In the genomic region with DNA sequence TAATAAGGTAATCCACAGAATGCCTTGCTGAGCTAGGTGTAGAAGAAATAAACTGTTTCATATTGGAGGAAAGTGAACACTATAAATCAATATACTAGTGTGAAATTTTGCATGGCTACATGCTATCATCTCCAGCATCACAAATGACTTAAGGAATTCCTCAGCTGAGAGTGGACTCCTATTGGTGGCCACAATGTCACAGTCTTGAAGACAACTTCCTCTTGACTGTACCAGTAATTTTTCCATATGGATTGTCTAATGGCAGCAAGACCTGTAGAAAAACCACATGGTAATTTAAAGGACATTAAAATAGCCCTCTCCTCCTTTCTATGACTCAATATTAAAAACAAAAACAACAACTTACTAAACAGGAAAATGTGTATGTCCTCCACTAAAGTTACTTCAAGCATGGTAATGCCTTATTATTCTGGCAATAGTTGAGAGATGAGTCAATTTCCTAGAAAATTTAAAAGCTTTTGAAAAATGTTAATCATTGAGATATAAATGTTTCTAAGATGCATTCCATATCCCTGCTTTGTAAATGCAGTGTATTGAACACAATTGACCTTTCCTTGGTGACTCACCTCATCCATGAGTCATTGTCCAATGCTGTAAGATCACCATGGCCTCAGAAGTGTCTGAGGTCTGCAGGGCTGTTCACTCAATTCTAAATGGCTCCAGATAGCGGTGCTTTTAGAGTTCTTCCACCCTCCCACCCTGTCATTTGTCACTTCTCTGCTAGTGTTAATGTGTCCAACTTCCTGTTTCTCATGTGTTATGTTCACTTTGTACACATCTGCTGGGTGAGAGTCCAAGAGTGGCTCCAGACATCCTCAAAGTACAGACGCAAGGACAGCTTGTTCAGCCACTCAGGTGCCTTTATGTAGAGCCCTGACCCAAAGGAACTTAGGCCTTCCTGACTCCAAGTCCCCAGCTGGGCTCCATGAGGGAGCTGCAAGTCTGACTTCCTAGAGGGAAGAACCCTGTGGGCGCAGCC, we compare ENCODE assay signal across 8 cellular contexts. TPM values are rescaled to one million over a fixed set of nuclear protein-coding genes. Genes with fewer than 3 reads are reported as not detected.
DNase-seq lines count a peak whose midpoint lies in the region; ATAC-seq, FAIRE-seq and TF ChIP-seq lines count a peak whose summit lies in the region.

No MANE protein-coding gene starts in this region.

- H3K27ac Mint-ChIP-seq in HFFc6 = peak overlapping the region; percentile 84
- H3K27ac Mint-ChIP-seq in progenitor cell of endocrine pancreas = no peak overlapping the region
- H3K27ac Mint-ChIP-seq in CD4-positive, alpha-beta T cell = no peak overlapping the region

- no peak for ATAC-seq in CD4-positive, alpha-beta T cell (ENCODE audit: poor library complexity)

- H3K4me3 Mint-ChIP-seq in HFFc6 (peak overlapping the region; percentile 13), progenitor cell of endocrine pancreas (ENCODE audit: low read depth) (no peak overlapping the region)
- H3K4me3 Mint-ChIP-seq in CD4-positive, alpha-beta T cell = no peak overlapping the region

- POLR2A ChIA-PET in AG04449 (lab: Yijun Ruan, JAX) = interaction anchor here (0.6 to 1.2 kb wide), 3 partner anchors 12 to 1651 kb away, joined by 3 read pairs; no protein-coding TSS in a partner anchor
- POLR2A ChIA-PET in CD4-positive, alpha-beta T cell (lab: Charles Lee) = no interaction called here

- CTCF ChIA-PET in AG04449 (lab: Yijun Ruan, JAX) = interaction anchor here (0.9 to 1.0 kb wide), 2 partner anchors 13 to 76 kb away, joined by 3 read pairs; no protein-coding TSS in a partner anchor
- CTCF ChIA-PET in CD4-positive, alpha-beta T cell (lab: Charles Lee) = interaction anchor here (1.5 kb wide), 1 partner anchor 11 kb away, joined by 3 read pairs; no protein-coding TSS in a partner anchor

- H3K9me3 Mint-ChIP-seq in HFFc6 (no peaks in the 10 kb centered on the region; the same call in 1 of the 2 replicates), progenitor cell of endocrine pancreas (ENCODE audit: low read depth) (peaks cover 23% of the 10 kb centered on the region)
- no peaks in the 10 kb centered on the region for H3K9me3 Mint-ChIP-seq in CD4-positive, alpha-beta T cell

- FAIRE-seq in islet of Langerhans (lab: Jason Lieb, UNC) = peak; percentile 97

- H3K27me3 Mint-ChIP-seq in HFFc6 (ENCODE audit: insufficient read depth) (peaks cover 3% of the 10 kb centered on the region; the same call in 1 of the 2 replicates), progenitor cell of endocrine pancreas (no peaks in the 10 kb centered on the region)
- H3K27me3 Mint-ChIP-seq in CD4-positive, alpha-beta T cell = no peaks in the 10 kb centered on the region

- H3K4me3 ChIP-seq in AG04449 (ENCODE audit: low read depth, low read length) = no peak overlapping the region

- no peak for TF ChIP-seq CTCF in AG04449 (IDR thresholded peaks at IDR 0.05; ENCODE audit: insufficient read depth, low read length, missing control alignments)
- TF ChIP-seq CTCF in HFFc6 (IDR thresholded peaks at IDR 0.05) = no peak
- TF ChIP-seq CTCF in progenitor cell of endocrine pancreas (IDR thresholded peaks at IDR 0.05; ENCODE audit: unreplicated experiment) = no peak
- no peak for TF ChIP-seq CTCF in CD4-positive, alpha-beta T cell (IDR thresholded peaks at IDR 0.05)

- H3K27ac ChIP-seq in CD4-positive, alpha-beta T cell (ENCODE audit: low read depth, low read length) = no peak overlapping the region

- no peaks in the 10 kb centered on the region for H3K9me3 ChIP-seq in CD4-positive, alpha-beta T cell (ENCODE audit: control insufficient read depth, low read length)

- intact Hi-C loops in CD4-positive, alpha-beta T cell (cut with DNase I, micrococcal nuclease) = no loop called here

- peak; percentile 90 for DNase-seq in AG04449 (ENCODE audit: low read depth, low spot score)
- DNase-seq in HFFc6 = peak; percentile 98
- DNase-seq in UCSD-AML1 (lab: John Stamatoyannopoulos, UW; ENCODE audit: unreplicated experiment) = peak; percentile 9
- no peak for DNase-seq in progenitor cell of endocrine pancreas (ENCODE audit: low spot score, unreplicated experiment)
- DNase-seq in activated naive CD4-positive, alpha-beta T cell (lab: John Stamatoyannopoulos, UW) = no peak
- DNase-seq in CD4-positive, alpha-beta T cell = no peak
- no peak for DNase-seq in NCI-H2196 (lab: John Stamatoyannopoulos, UW; ENCODE audit: unreplicated experiment)

- H3K36me3 Mint-ChIP-seq in HFFc6 (ENCODE audit: low read depth) (peaks cover 13% of the 10 kb centered on the region), progenitor cell of endocrine pancreas (ENCODE audit: insufficient read depth) (peaks cover 5% of the 10 kb centered on the region)
- H3K36me3 Mint-ChIP-seq in CD4-positive, alpha-beta T cell (ENCODE audit: low read depth) = no peaks in the 10 kb centered on the region

- H3K4me1 Mint-ChIP-seq in HFFc6 (ENCODE audit: low read depth) (peaks cover 80% of the 10 kb centered on the region), progenitor cell of endocrine pancreas (ENCODE audit: low read depth) (peaks cover 7% of the 10 kb centered on the region)
- peaks cover 5% of the 10 kb centered on the region for H3K4me1 Mint-ChIP-seq in CD4-positive, alpha-beta T cell (ENCODE audit: low read depth)

- H3K27me3 ChIP-seq in CD4-positive, alpha-beta T cell (ENCODE audit: control insufficient read depth, insufficient read depth, low read length) = no peaks in the 10 kb centered on the region

RNA-seq across cellular contexts. Expression of a gene that starts 32.8 kb away (rescaled TPM):
- not detected for total RNA-seq in HFFc6 (2021; fragmentation: NEBNext Ultra II Directional; extraction: Animal tissue kit (Norgen Biotek cat#: 25700))
- total RNA-seq in progenitor cell of endocrine pancreas = 0.26 and 0.36 TPM in 2 replicates
- not detected for total RNA-seq in CD4-positive, alpha-beta T cell

Comparison
In these comparisons a context has a peak if more than half of its experiments do, and no peak if none do; other contexts are left out.
1. DNase-seq: peak in AG04449 (single experiment), HFFc6 (single experiment) and UCSD-AML1 (single experiment); none in progenitor cell of endocrine pancreas (single experiment), activated naive CD4-positive, alpha-beta T cell (0 of 4), CD4-positive, alpha-beta T cell (0 of 10) and NCI-H2196 (single experiment).